8 cellular contexts compared by ENCODE assay signal in genomic region chr19:46717716-46718143, GRCh38. TPM values are rescaled to one million over a fixed set of nuclear protein-coding genes. Genes with fewer than 3 reads are reported as not detected.
DNase-seq lines count a peak whose midpoint lies in the region; ATAC-seq and TF ChIP-seq lines count a peak whose summit lies in the region.

No MANE protein-coding gene starts in this region.

- H3K27ac Mint-ChIP-seq in activated naive CD8-positive, alpha-beta T cell = peak overlapping the region; percentile 90

- H3K27me3 Mint-ChIP-seq in activated naive CD8-positive, alpha-beta T cell = no peaks in the 10 kb centered on the region

- peaks cover 40% of the 10 kb centered on the region for H3K4me1 Mint-ChIP-seq in activated naive CD8-positive, alpha-beta T cell (ENCODE audit: low read depth)

- H3K4me3 ChIP-seq in cardiac muscle cell (peak overlapping the region; percentile 96), left lung (peak overlapping the region; percentile 48 to 86), transverse colon (peak overlapping the region; percentile 81 to 94 (median 92)), adrenal gland (peak overlapping the region in 2 of 4 donors; percentile 82 to 87)

- H3K9me3 Mint-ChIP-seq in activated naive CD8-positive, alpha-beta T cell (ENCODE audit: low read depth) = no peaks in the 10 kb centered on the region

- H3K4me3 Mint-ChIP-seq in activated naive CD8-positive, alpha-beta T cell = peak overlapping the region; percentile 92

- no peak for TF ChIP-seq EP300 in transverse colon (IDR thresholded peaks at IDR 0.05; ENCODE audit: low read depth)

- TF ChIP-seq CTCF in cardiac muscle cell (IDR thresholded peaks at IDR 0.05; ENCODE audit: low read depth, low read length) (no peak), left lung (IDR thresholded peaks at IDR 0.05) (no peak), transverse colon (IDR thresholded peaks at IDR 0.05) (no peak), adrenal gland (IDR thresholded peaks at IDR 0.05) (no peak)

- no peak for ATAC-seq in left ventricle myocardium superior
- ATAC-seq in left lung = no peak
- no peak for ATAC-seq in GM18867 (IDR thresholded peaks at IDR 0.05; ENCODE audit: unreplicated experiment)

- DNase-seq in cardiac muscle cell (ENCODE audit: low read depth in 1 of 2, low spot score in 1 of 2) (no peak), left ventricle myocardium superior (no peak), left lung (no peak), transverse colon (no peak), T1000 (lab: John Stamatoyannopoulos, UW) (no peak), adrenal gland (no peak)

- H3K27ac ChIP-seq in cardiac muscle cell = peak overlapping the region; percentile 37
- H3K27ac ChIP-seq in left lung = peak overlapping the region; percentile 89 to 95
- peak overlapping the region; percentile 95 to 96 (median 95) for H3K27ac ChIP-seq in transverse colon
- peak overlapping the region in 2 of 5 donors; percentile 85 to 95 for H3K27ac ChIP-seq in adrenal gland

- TF ChIP-seq POLR2A in transverse colon (IDR thresholded peaks at IDR 0.05) = no peak
- no peak for TF ChIP-seq POLR2A in adrenal gland (IDR thresholded peaks at IDR 0.05)

- no peaks in the 10 kb centered on the region for H3K9me3 ChIP-seq in cardiac muscle cell (ENCODE audit: low read depth)
- H3K9me3 ChIP-seq in left lung = no peaks in the 10 kb centered on the region
- H3K9me3 ChIP-seq in transverse colon = no peaks in the 10 kb centered on the region
- no peaks in the 10 kb centered on the region for H3K9me3 ChIP-seq in adrenal gland (replicated peaks in 1 of 3)

- H3K4me1 ChIP-seq in cardiac muscle cell (ENCODE audit: low read depth) (peaks cover 12% of the 10 kb centered on the region), left lung (peaks cover 17 to 52% of the 10 kb centered on the region in 2 donors), transverse colon (peaks cover 20 to 41% (median 32%) of the 10 kb centered on the region in 4 donors), adrenal gland (replicated peaks in 1 of 2) (peaks cover 18 to 25% of the 10 kb centered on the region in 2 donors)

- H3K27me3 ChIP-seq in cardiac muscle cell = no peaks in the 10 kb centered on the region
- H3K27me3 ChIP-seq in left lung = no peaks in the 10 kb centered on the region
- no peaks in the 10 kb centered on the region for H3K27me3 ChIP-seq in transverse colon
- H3K27me3 ChIP-seq in adrenal gland = no peaks in the 10 kb centered on the region

- 16% methylated on average over 9 of the region's 9 CpGs; no CpG with 5 or more reads in 1 of the 2 donors for WGBS in transverse colon (ENCODE audit: low coverage in 1 of 2), 2 donors
- WGBS in adrenal gland, 4 donors = 21 to 34% (median 24%) methylated on average over 5 to 9 of the region's 9 CpGs; no CpG with 5 or more reads in 1 of the 4 donors

- H3K36me3 Mint-ChIP-seq in activated naive CD8-positive, alpha-beta T cell = peaks cover 2% of the 10 kb centered on the region

- in situ Hi-C loops in transverse colon (cut with MboI; ENCODE audit: low pct_ligation_motif_present in 1 of 4, low pct_unique_long_range_greater_than_20kb in 1 of 4, low sequenced_read_pairs in 3 of 4) = no loop called here

- intact Hi-C loops in left ventricle myocardium superior (cut with micrococcal nuclease) = no loop called here
- intact Hi-C loops in left lung (cut with DNase I) = no loop called here
- intact Hi-C loops in transverse colon (cut with DNase I; ENCODE audit: low total_unique reads) = no loop called here
- intact Hi-C loops in adrenal gland (cut with DNase I) = no loop called here

- H3K36me3 ChIP-seq in cardiac muscle cell = peaks cover 19% of the 10 kb centered on the region
- H3K36me3 ChIP-seq in left lung = peaks cover 0 to 38% of the 10 kb centered on the region in 2 donors
- peaks cover 0 to 22% (median 6%) of the 10 kb centered on the region in 4 donors for H3K36me3 ChIP-seq in transverse colon
- peaks cover 0 to 30% of the 10 kb centered on the region in 2 donors for H3K36me3 ChIP-seq in adrenal gland (replicated peaks in 1 of 2)

RNA-seq across cellular contexts. Expression of gene PRKD2, which starts 0.8 kb away (rescaled TPM):
- total RNA-seq in cardiac muscle cell (16.0 and 24.7 TPM in 2 replicates), left ventricle myocardium superior (9.3 TPM), left lung (10 to 100 TPM; 37.8 to 48.5 TPM), transverse colon (100 to 1,000 TPM in 1 of 4 donors, 10 to 100 TPM in 3; 40.1 to 201 (median 53.5) TPM), adrenal gland (10 to 100 TPM; 11.5 to 37.0 (median 26.8) TPM)
- polyA plus RNA-seq in cardiac muscle cell (25.5 and 53.9 TPM in 2 replicates), adrenal gland (10 to 100 TPM in 2 of 3 donors, 1 to 10 TPM in 1; 6.8 to 77.1 (median 53.7) TPM)

RNA-seq across cellular contexts. Expression of gene FKRP, which starts 28.1 kb away (rescaled TPM):
- total RNA-seq in cardiac muscle cell (39.1 and 50.3 TPM in 2 replicates), left ventricle myocardium superior (15.3 TPM), left lung (10 to 100 TPM; 18.8 to 20.9 TPM), transverse colon (10 to 100 TPM in 3 of 4 donors, 1 to 10 TPM in 1; 9.7 to 16.1 (median 11.8) TPM), adrenal gland (10 to 100 TPM in 7 of 8 donors, 1 to 10 TPM in 1; 9.6 to 31.2 (median 16.7) TPM)
- polyA plus RNA-seq in cardiac muscle cell (20.4 and 25.3 TPM in 2 replicates), adrenal gland (10 to 100 TPM in 2 of 3 donors, 1 to 10 TPM in 1; 5.5 to 19.1 (median 13.6) TPM)

RNA-seq across cellular contexts. Expression of gene STRN4, which starts 28.5 kb away (rescaled TPM):
- 115 and 144 TPM in 2 replicates for total RNA-seq in cardiac muscle cell
- 98.4 and 110 TPM in 2 replicates for polyA plus RNA-seq in cardiac muscle cell
- total RNA-seq in left ventricle myocardium superior = 49.0 TPM
- 10 to 100 TPM; 54.2 to 73.4 TPM for total RNA-seq in left lung
- 100 to 1,000 TPM in 3 of 4 donors, 10 to 100 TPM in 1; 81.6 to 306 (median 174) TPM for total RNA-seq in transverse colon
- total RNA-seq in adrenal gland = 10 to 100 TPM; 46.6 to 85.7 (median 66.8) TPM
- polyA plus RNA-seq in adrenal gland = 10 to 100 TPM; 22.3 to 92.8 (median 65.3) TPM

RNA-seq across cellular contexts. Expression of gene DACT3, which starts 56.7 kb away (rescaled TPM):
- total RNA-seq in cardiac muscle cell (115 and 142 TPM in 2 replicates), left ventricle myocardium superior (14.1 TPM), left lung (10 to 100 TPM in 1 of 2 donors, 1 to 10 TPM in 1; 6.6 to 15.0 TPM), transverse colon (10 to 100 TPM in 1 of 4 donors, 1 to 10 TPM in 3; 5.3 to 27.1 (median 7.5) TPM), adrenal gland (1 to 10 TPM; 1.7 to 9.8 (median 4.4) TPM)
- polyA plus RNA-seq in cardiac muscle cell (107 and 153 TPM in 2 replicates), adrenal gland (1 to 10 TPM; 2.3 to 3.8 (median 2.6) TPM)
